Comparison of ENCODE assay signal across 8 cellular contexts in genomic region chr4:85127653-85128052, GRCh38.
DNase-seq lines count a peak whose midpoint lies in the region; ATAC-seq, FAIRE-seq and TF ChIP-seq lines count a peak whose summit lies in the region.

No MANE protein-coding gene starts in this region.

- H3K27me3 ChIP-seq in bronchial epithelial cell (ENCODE audit: control insufficient read depth, insufficient read depth, low read length) = no peaks in the 10 kb centered on the region

- no peaks in the 10 kb centered on the region for H3K4me1 ChIP-seq in HEK293 (ENCODE audit: control insufficient read depth, insufficient read depth, low read length)
- no peaks in the 10 kb centered on the region for H3K4me1 ChIP-seq in mucosa of descending colon (ENCODE audit: low read depth)

- intact Hi-C loops in mucosa of descending colon (cut with DNase I, micrococcal nuclease) = no loop called here

- FAIRE-seq in bronchial epithelial cell (lab: Jason Lieb, UNC) = no peak

- TF ChIP-seq CTCF in GM12874 (IDR thresholded peaks at IDR 0.05; ENCODE audit: insufficient read depth, low read depth, low read length) = peak; percentile 68
- TF ChIP-seq CTCF in HEK293 (tag by site-specific recombination; IDR thresholded peaks at IDR 0.05) = 0 out of 2 replicates have a peak, but pooled peaks have one; percentile 10
- TF ChIP-seq CTCF in LNCAP (IDR thresholded peaks at IDR 0.05) = peak; percentile 52
- TF ChIP-seq CTCF in bronchial epithelial cell (IDR thresholded peaks at IDR 0.05; ENCODE audit: insufficient read depth, low read length, severe bottlenecking) = peak; percentile 67
- no peak for TF ChIP-seq CTCF in mucosa of descending colon (IDR thresholded peaks at IDR 0.05)

- peak; percentile 38 for DNase-seq in A172 (ENCODE audit: low spot score)
- DNase-seq in bronchial epithelial cell (ENCODE audit: low read depth) = peak; percentile 35
- DNase-seq in mucosa of descending colon = no peak
- DNase-seq in KG1 (lab: John Stamatoyannopoulos, UW) = no peak

- POLR2A ChIA-PET in HEK293 (lab: Yijun Ruan, JAX) = no interaction called here

- no peak overlapping the region for H3K27ac ChIP-seq in HEK293 (ENCODE audit: extremely low read depth, low read depth, low read length)

- no peaks in the 10 kb centered on the region for H3K9me3 ChIP-seq in HEK293 (ENCODE audit: control insufficient read depth, insufficient read depth, low read depth, low read length)
- H3K9me3 ChIP-seq in mucosa of descending colon = peaks cover 12% of the 10 kb centered on the region

- no peak overlapping the region for H3K4me3 ChIP-seq in HEK293 (ENCODE audit: low read depth, low read length)
- no peak overlapping the region for H3K4me3 ChIP-seq in bronchial epithelial cell (ENCODE audit: low read depth, low read length)
- no peak overlapping the region for H3K4me3 ChIP-seq in mucosa of descending colon

- peak; percentile 52 for ATAC-seq in mucosa of descending colon
- no peak for ATAC-seq in HG02840 (IDR thresholded peaks at IDR 0.05; ENCODE audit: low FRiP score, unreplicated experiment)

- CTCF ChIA-PET in HEK293 (lab: Yijun Ruan, JAX) = interaction anchor here (1.0 kb wide), 1 partner anchor 44 kb away, joined by 3 read pairs; no protein-coding TSS in a partner anchor

- H3K36me3 ChIP-seq in HEK293 (ENCODE audit: control insufficient read depth in 2 of 2, insufficient read depth in 1 of 2, low read length in 2 of 2) = no peaks in the 10 kb centered on the region
- no peaks in the 10 kb centered on the region for H3K36me3 ChIP-seq in bronchial epithelial cell (ENCODE audit: control insufficient read depth, insufficient read depth, low read length)
- H3K36me3 ChIP-seq in mucosa of descending colon (ENCODE audit: low read depth) = no peaks in the 10 kb centered on the region

TF ChIP-seq in HEK293, 187 proteins besides CTCF, POLR2A, EP300 and RAD21:
- TF ChIP-seq ZFHX2 (tag by site-specific recombination; conservative IDR thresholded peaks at IDR 0.05) = peak; percentile 26; the same call in 1 of the 2 replicates
- TF ChIP-seq ZNF654 (tag by site-specific recombination; IDR thresholded peaks at IDR 0.05; ENCODE audit: low read depth) = peak; percentile 27
- no peak for TF ChIP-seq ZNF623 (tag by site-specific recombination; IDR thresholded peaks at IDR 0.05)
- TF ChIP-seq ZIC2 (tag by site-specific recombination; IDR thresholded peaks at IDR 0.05) = peak; percentile 91
- no peak for TF ChIP-seq GLIS2 (tag by site-specific recombination; IDR thresholded peaks at IDR 0.05)
- no peak for TF ChIP-seq ZNF639 (tag by site-specific recombination; IDR thresholded peaks at IDR 0.05)
- TF ChIP-seq SCRT2 (tag by site-specific recombination; IDR thresholded peaks at IDR 0.05) = 0 out of 2 replicates have a peak, but pooled peaks have one; percentile 21
- TF ChIP-seq MEIS1 (CRISPR knock-in tag; IDR thresholded peaks at IDR 0.05; ENCODE audit: borderline replicate concordance) = no peak

Comparison
In these comparisons a context has a peak if more than half of its experiments do, and no peak if none do; other contexts are left out.
1. DNase-seq: peak in A172 (single experiment) and bronchial epithelial cell (single experiment); none in mucosa of descending colon (0 of 3) and KG1 (single experiment).